In the genomic region with DNA sequence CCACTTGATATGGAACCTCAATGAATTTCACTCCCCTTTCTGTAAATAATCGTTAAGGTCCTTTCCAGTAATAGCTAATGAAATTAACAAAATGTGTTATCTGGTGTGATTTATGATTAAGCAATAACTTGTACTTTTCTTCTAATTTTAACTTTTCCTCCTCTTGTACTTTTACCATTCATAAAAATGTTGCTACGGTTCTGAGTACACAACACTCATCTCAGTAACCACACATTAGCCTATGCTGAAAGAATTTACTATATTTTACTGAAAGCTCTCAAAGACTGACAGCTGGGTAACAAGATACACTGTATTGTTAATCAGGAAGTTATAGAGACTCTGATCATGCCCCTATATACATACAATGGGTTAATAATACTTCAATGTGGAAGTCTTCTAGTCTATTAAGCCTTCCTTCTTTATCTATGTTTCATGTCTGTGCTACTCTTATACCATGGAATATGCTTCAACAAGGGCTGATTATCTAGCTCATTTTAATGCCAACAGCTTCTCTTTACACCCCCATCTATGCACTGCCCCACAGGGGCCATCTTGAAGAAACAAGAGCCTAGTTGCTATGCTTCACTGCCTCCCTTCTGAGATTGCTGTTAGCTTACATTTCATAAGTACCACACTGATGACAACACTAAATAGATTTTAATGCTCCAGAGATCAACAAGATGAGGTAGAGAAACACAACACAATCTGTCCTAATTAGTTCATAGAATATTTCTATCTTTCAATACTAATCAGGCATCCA, we compare ENCODE assay signal across 1 cellular context.
TF ChIP-seq lines count a peak whose summit lies in the region.

No MANE protein-coding gene starts in this region.

TF ChIP-seq in GM12878, 131 proteins besides CTCF, POLR2A, EP300 and RAD21 (continued from another document):
- TF ChIP-seq NR2C2 (IDR thresholded peaks at IDR 0.05; ENCODE audit: borderline replicate concordance, control insufficient read depth, insufficient read length, low read depth) (no peak), GABPA (IDR thresholded peaks at IDR 0.05; ENCODE audit: low read depth) (no peak), PKNOX1 (IDR thresholded peaks at IDR 0.05) (peak; percentile 67), RFX5 (IDR thresholded peaks at IDR 0.05; ENCODE audit: low read depth, low read length) (no peak), BMI1 (IDR thresholded peaks at IDR 0.05; ENCODE audit: borderline replicate concordance) (no peak)
TF ChIP-seq in GM12878: peak in this region for 4.
